8 cellular contexts compared by ENCODE assay signal in genomic region chr5:115842089-115842881, GRCh38. TPM values are rescaled to one million over a fixed set of nuclear protein-coding genes. Genes with fewer than 3 reads are reported as not detected.
DNase-seq lines count a peak whose midpoint lies in the region; ATAC-seq and TF ChIP-seq lines count a peak whose summit lies in the region.

No MANE protein-coding gene starts in this region.

- H3K4me3 ChIP-seq in iPS-20b (ENCODE audit: low read length) (peak overlapping the region; percentile 97), skeletal muscle satellite cell (ENCODE audit: low read length) (peak overlapping the region; percentile 74)

- peaks cover 3% of the 10 kb centered on the region; the same call in 1 of the 2 replicates for H3K36me3 ChIP-seq in ES-I3 (ENCODE audit: insufficient read depth, low read length)
- peaks cover 13% of the 10 kb centered on the region for H3K36me3 ChIP-seq in iPS-20b (ENCODE audit: insufficient read depth, low read depth, low read length)
- H3K36me3 ChIP-seq in skeletal muscle satellite cell (ENCODE audit: insufficient read depth, low read length): peaks cover 4% of the 10 kb centered on the region

- peak overlapping the region; percentile 88 for H3K27ac ChIP-seq in iPS-20b (ENCODE audit: low read length)

- H3K9me3 ChIP-seq in ES-I3 (ENCODE audit: control insufficient read depth, insufficient read depth, low read length): no peaks in the 10 kb centered on the region
- no peaks in the 10 kb centered on the region for H3K9me3 ChIP-seq in iPS-20b (ENCODE audit: insufficient read depth, low read depth, low read length)
- no peaks in the 10 kb centered on the region for H3K9me3 ChIP-seq in skeletal muscle satellite cell (replicated peaks; ENCODE audit: low read length)

- H3K4me3 Mint-ChIP-seq in brain: peak overlapping the region; percentile 99 to 100 (median 99)

- H3K4me1 Mint-ChIP-seq in brain: peaks cover 67% of the 10 kb centered on the region

- DNase-seq in GM20000 (ENCODE audit: low spot score): peak; percentile 48
- no peak for DNase-seq in NCI-H128 (lab: John Stamatoyannopoulos, UW; ENCODE audit: unreplicated experiment)

- H3K27ac Mint-ChIP-seq in brain: peak overlapping the region; percentile 96 to 100 (median 99)

- H3K36me3 Mint-ChIP-seq in brain: peaks cover 15% of the 10 kb centered on the region

- peaks cover 20% of the 10 kb centered on the region for H3K27me3 Mint-ChIP-seq in brain

- H3K4me1 ChIP-seq in ES-I3 (ENCODE audit: insufficient read depth, low read length): peaks cover 9% of the 10 kb centered on the region
- H3K4me1 ChIP-seq in iPS-20b (ENCODE audit: insufficient read depth, low read length): peaks cover 2% of the 10 kb centered on the region
- H3K4me1 ChIP-seq in skeletal muscle satellite cell (ENCODE audit: control insufficient read depth, insufficient read depth, low read length): peaks cover 22% of the 10 kb centered on the region

- TF ChIP-seq CTCF in GM20000 (IDR thresholded peaks at IDR 0.05; ENCODE audit: extremely low read depth, missing control alignments) (no peak), brain (conservative IDR thresholded peaks at IDR 0.05) (no peak)

- peak overlapping the region; percentile 83 for H3K4me2 ChIP-seq in skeletal muscle satellite cell (ENCODE audit: low read length)

- ATAC-seq in HG03520 (IDR thresholded peaks at IDR 0.05; ENCODE audit: unreplicated experiment): peak; percentile 28

- no peaks in the 10 kb centered on the region for H3K9me3 Mint-ChIP-seq in brain

- H3K9ac ChIP-seq in ES-I3 (ENCODE audit: low read depth, low read length) (peak overlapping the region; percentile 82), iPS-20b (ENCODE audit: low read depth, low read length) (peak overlapping the region; percentile 95; the same call in 1 of the 2 replicates), skeletal muscle satellite cell (ENCODE audit: low read depth, low read length) (peak overlapping the region; percentile 84)

- H3K27me3 ChIP-seq in iPS-20b (ENCODE audit: insufficient read depth, low read length): peaks cover 12% of the 10 kb centered on the region
- no peaks in the 10 kb centered on the region for H3K27me3 ChIP-seq in skeletal muscle satellite cell (ENCODE audit: control insufficient read depth, insufficient read depth, low read length)

TF ChIP-seq in PFSK-1, 5 proteins besides CTCF, POLR2A, EP300 and RAD21:
- TF ChIP-seq FOXP2 (optimal IDR thresholded peaks at IDR 0.05; ENCODE audit: borderline replicate concordance, extremely low read depth, extremely low read length, insufficient read depth): peak; percentile 47
- no peak for TF ChIP-seq POLR2AphosphoS5 (IDR thresholded peaks at IDR 0.05; ENCODE audit: low read depth, low read length)
- no peak for TF ChIP-seq REST (IDR thresholded peaks at IDR 0.05; ENCODE audit: insufficient read depth in 1 of 2, low read depth in 2 of 2, low read length in 2 of 2)
- no peak for TF ChIP-seq SIN3A (IDR thresholded peaks at IDR 0.05; ENCODE audit: borderline replicate concordance, insufficient read depth, low read length)
- no peak for TF ChIP-seq TAF1 (IDR thresholded peaks at IDR 0.05; ENCODE audit: borderline replicate concordance, insufficient read depth, low read length)

RNA-seq across cellular contexts. Expression of gene AP3S1, which starts 0.6 kb away (rescaled TPM):
- polyA plus RNA-seq in PFSK-1 (2012; ENCODE audit: insufficient read length, low read depth): 28.0 TPM
- 44.6 TPM for polyA plus RNA-seq in brain (ENCODE audit: insufficient read depth, low read depth, low replicate concordance)
- 174 and 190 TPM in 2 replicates for total RNA-seq in skeletal muscle satellite cell (2012; rRNA removed)

RNA-seq across cellular contexts. Expression of gene ATG12, which starts 0.9 kb away (rescaled TPM):
- 23.7 TPM for polyA plus RNA-seq in PFSK-1 (2012; ENCODE audit: insufficient read length, low read depth)
- 18.3 TPM for polyA plus RNA-seq in brain (ENCODE audit: insufficient read depth, low read depth, low replicate concordance)
- total RNA-seq in skeletal muscle satellite cell (2012; rRNA removed): 42.1 and 51.5 TPM in 2 replicates

RNA-seq across cellular contexts. Expression of gene CDO1, which starts 25.8 kb away (rescaled TPM):
- polyA plus RNA-seq in PFSK-1 (2012; ENCODE audit: insufficient read length, low read depth): not detected
- 8.0 TPM for polyA plus RNA-seq in brain (ENCODE audit: insufficient read depth, low read depth, low replicate concordance)
- total RNA-seq in skeletal muscle satellite cell (2012; rRNA removed): 2.0 and 5.5 TPM in 2 replicates
